ENCODE assay signal across 10 cellular contexts in genomic region chr5:91293131-91293530, GRCh38.
DNase-seq lines count a peak whose midpoint lies in the region; ATAC-seq and TF ChIP-seq lines count a peak whose summit lies in the region.
"Had no signal": no experiment of that assay in that cellular context is flagged by ENCODE, and none has a peak within 500 bp of the region (broad histone marks: within the 10 kb centered on the region; RNA-seq: fewer than 3 reads in every experiment).

No MANE protein-coding gene starts in this region.

- H3K27me3 ChIP-seq in MG63 (no peaks in the 10 kb centered on the region), Caco-2 (replicated peaks; ENCODE audit: control insufficient read depth, insufficient read depth, low read length) (no peaks in the 10 kb centered on the region)

- no peak overlapping the region for H3K4me3 ChIP-seq in MG63
- no peak overlapping the region for H3K4me3 ChIP-seq in Caco-2 (ENCODE audit: low read depth, low read length)

- BruUV-seq in Caco-2 (replicated peaks; lab: Mats Ljungman, UMichigan): no TSS peak

- POLR2A ChIA-PET in Caco-2 (lab: Charles Lee): no interaction called here

- H3K36me3 Mint-ChIP-seq in Caco-2 (ENCODE audit: insufficient read depth, unreplicated experiment): no peaks in the 10 kb centered on the region
- H3K36me3 Mint-ChIP-seq: activated naive CD8-positive, alpha-beta T cell had no signal

- DNase-seq in MG63 (peak; percentile 69), left kidney (ENCODE audit: low read depth, low spot score) (peak; percentile 55), Caco-2 (no peak), epidermal melanocyte (ENCODE audit: insufficient read length, low spot score) (no peak), NOMO-1 treated with DMSO at 0.1 percent for 48 hours (lab: John Stamatoyannopoulos, UW; ENCODE audit: unreplicated experiment) (no peak)
- DNase-seq in activated CD4-positive, alpha-beta T cell treated with anti-CD3 and anti-CD28 coated beads, Interleukin-2, amount 50 U/mL, for 48 hours: no peak
- DNase-seq: nucleus accumbens had no signal

- H3K36me3 ChIP-seq in MG63: no peaks in the 10 kb centered on the region
- no peaks in the 10 kb centered on the region for H3K36me3 ChIP-seq in Caco-2 (ENCODE audit: control insufficient read depth, insufficient read depth, low read length)

- no peaks in the 10 kb centered on the region for H3K27me3 Mint-ChIP-seq in Caco-2 (ENCODE audit: insufficient read depth, unreplicated experiment)
- H3K27me3 Mint-ChIP-seq: activated naive CD8-positive, alpha-beta T cell had no signal

- H3K4me1 Mint-ChIP-seq in Caco-2 (ENCODE audit: low read depth, unreplicated experiment): no peaks in the 10 kb centered on the region

- no peak overlapping the region for H3K27ac Mint-ChIP-seq in Caco-2 (ENCODE audit: unreplicated experiment)
- H3K27ac Mint-ChIP-seq: activated naive CD8-positive, alpha-beta T cell had no signal

- CTCF ChIA-PET in Caco-2 (lab: Charles Lee): no interaction called here

- intact Hi-C loops in Caco-2 (cut with micrococcal nuclease; ENCODE audit: unreplicated experiment): no loop called here

- no peak for TF ChIP-seq CTCF in Caco-2 (IDR thresholded peaks at IDR 0.05; ENCODE audit: insufficient read depth in 1 of 2, low read depth in 1 of 2, low read length in 1 of 2, severe bottlenecking in 1 of 2, unreplicated experiment in 1 of 2)

- ATAC-seq in GM18867 (IDR thresholded peaks at IDR 0.05; ENCODE audit: unreplicated experiment) (peak; percentile 99), HG02588 (IDR thresholded peaks at IDR 0.05; ENCODE audit: unreplicated experiment) (peak; percentile 99)

- H3K4me1 ChIP-seq in Caco-2: 0 out of 2 replicates have a peak, but pooled peaks cover 6% of the 10 kb centered on the region

- H3K4me3 Mint-ChIP-seq in Caco-2 (ENCODE audit: unreplicated experiment): no peak overlapping the region
- H3K4me3 Mint-ChIP-seq: activated naive CD8-positive, alpha-beta T cell had no signal

- H3K9me3 Mint-ChIP-seq in Caco-2 (ENCODE audit: unreplicated experiment): no peaks in the 10 kb centered on the region

- no peaks in the 10 kb centered on the region for H3K9me3 ChIP-seq in MG63
- H3K9me3 ChIP-seq in Caco-2: no peaks in the 10 kb centered on the region

Comparison
In these comparisons a context has a peak if more than half of its experiments do, and no peak if none do; other contexts are left out.
1. DNase-seq: peak in MG63 (single experiment) and left kidney (single experiment); none in Caco-2 (0 of 2), epidermal melanocyte (single experiment), activated CD4-positive, alpha-beta T cell treated with anti-CD3 and anti-CD28 coated beads, Interleukin-2, amount 50 U/mL, for 48 hours (0 of 2) and NOMO-1 treated with DMSO at 0.1 percent for 48 hours (single experiment).